Comparison of ENCODE assay signal across 20 cellular contexts in genomic region chr9:81680506-81680905, GRCh38. TPM values are rescaled to one million over a fixed set of nuclear protein-coding genes. Genes with fewer than 3 reads are reported as not detected.
"Had no signal": no experiment of that assay in that cellular context is flagged by ENCODE, and none has a peak within 500 bp of the region (broad histone marks: within the 10 kb centered on the region; RNA-seq: fewer than 3 reads in every experiment).

No MANE protein-coding gene starts in this region.

- H3K27me3 ChIP-seq: body of pancreas, colonic mucosa, esophagus muscularis mucosa, gastroesophageal sphincter, heart right ventricle, testis had no signal

- H3K4me3 Mint-ChIP-seq: activated CD4-positive, alpha-beta T cell treated with anti-CD3 and anti-CD28 coated beads, Interleukin-2, amount 10 ng/mL, durations not matched to agents 24 days and 14 days; activated CD8-positive, alpha-beta T cell treated with anti-CD3 and anti-CD28 coated beads for 36 hours; activated T-helper 17 cell treated with anti-CD3 and anti-CD28 coated beads, Interleukin-2, amount 50 U/mL, for 72 hours; central memory CD8-positive, alpha-beta T cell; natural killer cell; stimulated activated naive CD8-positive, alpha-beta T cell treated with anti-CD3 and anti-CD28 coated beads, Interleukin-15, Interleukin-2, amounts not matched to agents 100 ng/mL and 50 ng/mL, for 24 hours had no signal

- H3K36me3 ChIP-seq: colonic mucosa had no signal

- DNase-seq: activated CD4-positive, alpha-beta T cell treated with anti-CD3 and anti-CD28 coated beads, Interleukin-2, amount 10 ng/mL, durations not matched to agents 24 days and 14 days; activated CD8-positive, alpha-beta T cell treated with anti-CD3 and anti-CD28 coated beads for 36 hours; activated naive CD4-positive, alpha-beta T cell; activated T-cell treated with anti-CD3 and anti-CD28 coated beads, Interleukin-2, amount 50 U/mL, for 1 hour; body of pancreas; colonic mucosa; heart right ventricle; kidney glomerular epithelial cell; left ventricle myocardium superior; natural killer cell; right cardiac atrium; stimulated activated CD4-positive, alpha-beta T cell treated with anti-CD3 and anti-CD28 coated beads, Interleukin-2, amount 100 ng/mL, for 24 hours; T1000; testis; upper lobe of right lung had no signal

- H3K9me3 Mint-ChIP-seq: activated CD4-positive, alpha-beta T cell treated with anti-CD3 and anti-CD28 coated beads, Interleukin-2, amount 10 ng/mL, durations not matched to agents 24 days and 14 days; activated CD8-positive, alpha-beta T cell treated with anti-CD3 and anti-CD28 coated beads for 36 hours; natural killer cell; stimulated activated naive CD8-positive, alpha-beta T cell treated with anti-CD3 and anti-CD28 coated beads, Interleukin-15, Interleukin-2, amounts not matched to agents 100 ng/mL and 50 ng/mL, for 24 hours had no signal

- H3K4me1 Mint-ChIP-seq: activated T-helper 17 cell treated with anti-CD3 and anti-CD28 coated beads, Interleukin-2, amount 50 U/mL, for 72 hours; central memory CD8-positive, alpha-beta T cell had no signal

- H3K27ac ChIP-seq: body of pancreas, colonic mucosa, esophagus muscularis mucosa, gastroesophageal sphincter, heart right ventricle, testis, upper lobe of right lung had no signal

- H3K4me1 ChIP-seq: testis had no signal

- H3K27ac Mint-ChIP-seq: activated CD4-positive, alpha-beta T cell treated with anti-CD3 and anti-CD28 coated beads, Interleukin-2, amount 10 ng/mL, durations not matched to agents 24 days and 14 days; activated CD8-positive, alpha-beta T cell treated with anti-CD3 and anti-CD28 coated beads for 36 hours; activated T-helper 17 cell treated with anti-CD3 and anti-CD28 coated beads, Interleukin-2, amount 50 U/mL, for 72 hours; natural killer cell; stimulated activated naive CD8-positive, alpha-beta T cell treated with anti-CD3 and anti-CD28 coated beads, Interleukin-15, Interleukin-2, amounts not matched to agents 100 ng/mL and 50 ng/mL, for 24 hours had no signal

- H3K4me3 ChIP-seq: body of pancreas, colonic mucosa, esophagus muscularis mucosa, gastroesophageal sphincter, heart right ventricle, testis, upper lobe of right lung had no signal

- ATAC-seq: activated CD8-positive, alpha-beta T cell treated with anti-CD3 and anti-CD28 coated beads for 36 hours; activated T-helper 17 cell treated with anti-CD3 and anti-CD28 coated beads, Interleukin-2, amount 50 U/mL, for 72 hours; body of pancreas; gastroesophageal sphincter; heart right ventricle; left ventricle myocardium superior; natural killer cell; right cardiac atrium; upper lobe of right lung had no signal

- H3K9me3 ChIP-seq: body of pancreas, colonic mucosa, esophagus muscularis mucosa, gastroesophageal sphincter, heart right ventricle, testis, upper lobe of right lung had no signal

- H3K27me3 Mint-ChIP-seq: central memory CD8-positive, alpha-beta T cell had no signal

RNA-seq across cellular contexts. Expression of gene TLE1, which starts 8.8 kb away (rescaled TPM):
- total RNA-seq: activated CD4-positive, alpha-beta T cell treated with anti-CD3 and anti-CD28 coated beads, Interleukin-2, amount 10 ng/mL, durations not matched to agents 24 days and 14 days had no signal
